ENCODE assay signal across 17 cellular contexts in the genomic region with DNA sequence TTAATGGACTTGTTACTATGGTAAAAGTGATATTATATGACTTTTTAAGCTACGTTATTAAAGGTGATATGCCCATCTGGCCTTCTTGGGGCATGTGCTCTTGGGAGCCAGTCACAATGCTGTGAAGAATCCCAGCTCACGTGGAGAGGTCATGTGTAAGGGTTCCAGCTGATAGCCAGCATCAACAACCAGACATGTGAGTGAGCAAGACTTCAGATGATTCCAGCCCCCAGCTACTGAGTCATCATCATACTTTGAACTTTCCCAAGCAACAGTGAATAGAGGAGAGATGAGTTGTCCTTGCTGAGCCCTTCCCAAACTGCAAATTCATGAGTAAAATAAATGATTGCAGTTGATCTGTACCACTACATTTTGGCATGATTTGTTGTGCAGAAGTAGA.
A peak's percentile ranks its signal among the peaks of the same experiment; 100 is the strongest.
DNase-seq lines count a peak whose midpoint lies in the region; ATAC-seq and TF ChIP-seq lines count a peak whose summit lies in the region.
"Had no signal": no experiment of that assay in that cellular context is flagged by ENCODE, and none has a peak within 500 bp of the region (broad histone marks: within the 10 kb centered on the region; RNA-seq: fewer than 3 reads in every experiment).

No MANE protein-coding gene starts in this region.

- H3K36me3 ChIP-seq in ACC112 (ENCODE audit: insufficient read depth, low read length) (0 out of 2 replicates have a peak, but pooled peaks cover 6% of the 10 kb centered on the region), Peyer's patch (no peaks in the 10 kb centered on the region)
- H3K36me3 ChIP-seq: adrenal gland, HAP-1, prostate gland, upper lobe of right lung had no signal

- H2AFZ ChIP-seq in ACC112 (ENCODE audit: low read length, unreplicated experiment) = no peak overlapping the region

- H3K9me3 ChIP-seq in Peyer's patch = no peaks in the 10 kb centered on the region
- H3K9me3 ChIP-seq: adrenal gland, Caco-2, HAP-1, prostate gland, upper lobe of right lung had no signal

- no peak for ATAC-seq in HG03378 (IDR thresholded peaks at IDR 0.05; ENCODE audit: unreplicated experiment)
- ATAC-seq: natural killer cell; stimulated activated naive CD8-positive, alpha-beta T cell treated with anti-CD3 and anti-CD28 coated beads, Interleukin-15, Interleukin-2, amounts not matched to agents 100 U/mL and 50 U/mL, for 24 hours; upper lobe of right lung had no signal

- H3K4me3 ChIP-seq in ACC112 (ENCODE audit: low read depth, low read length) (no peak overlapping the region), HFF-Myc (replicated peaks; ENCODE audit: low read depth, low read length) (no peak overlapping the region), Peyer's patch (no peak overlapping the region)
- H3K4me3 ChIP-seq: adrenal gland, HAP-1, prostate gland, upper lobe of right lung had no signal

- H3K27me3 ChIP-seq in ACC112 (ENCODE audit: insufficient read depth, low read length) = no peaks in the 10 kb centered on the region
- H3K27me3 ChIP-seq in Peyer's patch = no peaks in the 10 kb centered on the region
- H3K27me3 ChIP-seq: adrenal gland, upper lobe of right lung had no signal

- DNase-seq in HFF-Myc (ENCODE audit: extremely low read depth, low read depth) (peak; percentile 4), SW480 (ENCODE audit: low spot score) (peak; percentile 70), foreskin melanocyte (peak; percentile 69), NCI-H82 (lab: John Stamatoyannopoulos, UW) (no peak), Peyer's patch (no peak), NCI-H1092 treated with DMSO at 0.1 percent for 48 hours (lab: John Stamatoyannopoulos, UW) (no peak)
- DNase-seq: adrenal gland; Caco-2; cerebellar nuclear complex; natural killer cell; NCI-H2081 treated with DMSO at 0.1 percent for 48 hours; stimulated activated naive CD8-positive, alpha-beta T cell treated with anti-CD3 and anti-CD28 coated beads, Interleukin-15, Interleukin-2, amounts not matched to agents 100 U/mL and 50 U/mL, for 24 hours; upper lobe of right lung had no signal

- no peak for TF ChIP-seq POLR2A in Peyer's patch (IDR thresholded peaks at IDR 0.05)

- H3K27ac ChIP-seq in ACC112 (ENCODE audit: low read depth, low read length) (peak overlapping the region; percentile 92), Peyer's patch (no peak overlapping the region)
- H3K27ac ChIP-seq: adrenal gland, prostate gland, upper lobe of right lung had no signal

- TF ChIP-seq CTCF in HFF-Myc (IDR thresholded peaks at IDR 0.05; ENCODE audit: low read depth, low read length, missing control alignments) (no peak), Peyer's patch (IDR thresholded peaks at IDR 0.05) (no peak)

- H3K4me1 ChIP-seq in ACC112 (ENCODE audit: control insufficient read depth, insufficient read depth, low read length, unreplicated experiment) (peaks cover 32% of the 10 kb centered on the region), Peyer's patch (no peaks in the 10 kb centered on the region)
- H3K4me1 ChIP-seq: adrenal gland, Caco-2, HAP-1, prostate gland, upper lobe of right lung had no signal

- H3K79me2 ChIP-seq in ACC112 (ENCODE audit: control insufficient read depth, insufficient read depth, low read length, unreplicated experiment) = no peaks in the 10 kb centered on the region

Comparison
In these comparisons a context has a peak if more than half of its experiments do, and no peak if none do; other contexts are left out.
1. DNase-seq: peak in HFF-Myc (single experiment), SW480 (single experiment) and foreskin melanocyte (single experiment); none in NCI-H82 (single experiment), Peyer's patch (0 of 3) and NCI-H1092 treated with DMSO at 0.1 percent for 48 hours (single experiment).